In the genomic region with DNA sequence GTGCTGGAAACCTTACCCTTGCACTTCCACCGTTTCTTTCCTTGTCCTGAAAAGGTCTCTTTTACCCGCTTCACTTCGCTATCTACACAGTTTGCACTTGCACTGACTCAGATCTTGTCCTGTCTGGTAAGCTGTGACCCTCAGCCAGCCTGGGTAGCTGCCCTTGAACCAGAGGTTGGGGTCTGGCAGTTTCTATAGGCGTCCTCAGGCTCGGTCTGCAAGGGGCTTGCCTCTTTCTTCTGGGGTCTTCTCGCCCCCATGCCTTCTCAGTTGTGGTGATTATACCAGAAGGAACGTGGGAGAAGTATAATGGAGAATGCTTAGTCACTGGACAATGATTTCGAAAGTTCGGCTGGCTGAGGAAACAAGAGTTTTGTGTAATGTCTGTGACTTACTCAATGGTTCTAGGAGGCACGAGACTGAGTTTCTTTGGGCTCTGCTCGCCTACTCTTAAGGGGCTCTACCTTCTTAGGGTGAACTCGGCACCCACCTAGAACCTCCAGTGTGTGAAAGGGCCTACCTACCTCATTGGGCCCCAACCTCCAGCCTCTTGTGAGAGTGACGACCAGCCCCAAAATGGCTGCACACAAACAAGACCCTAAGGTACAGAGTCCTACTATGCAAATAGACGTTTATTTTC, we compare ENCODE assay signal across 8 cellular contexts. TPM values are rescaled to one million over a fixed set of nuclear protein-coding genes. Genes with fewer than 3 reads are reported as not detected.
DNase-seq lines count a peak whose midpoint lies in the region; ATAC-seq, FAIRE-seq and TF ChIP-seq lines count a peak whose summit lies in the region.

No MANE protein-coding gene starts in this region.

- H3K9ac ChIP-seq in neural cell (ENCODE audit: low read length) = peak overlapping the region; percentile 66

- H3K9me3 Mint-ChIP-seq in nephron progenitor cell = peaks cover 5% of the 10 kb centered on the region

- no peaks in the 10 kb centered on the region for H3K9me2 ChIP-seq in neural cell (ENCODE audit: insufficient read depth, low read length)

- TF ChIP-seq RAD21 in neural cell (conservative IDR thresholded peaks at IDR 0.05) = no peak

- H3K4me1 Mint-ChIP-seq in nephron progenitor cell = no peaks in the 10 kb centered on the region

- H3K4me3 ChIP-seq in WI38 (ENCODE audit: low read depth, low read length) (peak overlapping the region; percentile 71), neural cell (ENCODE audit: low read length) (peak overlapping the region; percentile 87)

- H3K4me3 Mint-ChIP-seq in nephron progenitor cell = no peak overlapping the region

- peak; percentile 13 for ATAC-seq in GM21619 (IDR thresholded peaks at IDR 0.05; ENCODE audit: unreplicated experiment)
- peak; percentile 57 for ATAC-seq in esophagus mucosa

- DNase-seq in GM04503 (ENCODE audit: low read depth) (peak; percentile 78), HTR-8/SVneo (ENCODE audit: insufficient read length, low spot score) (peak; percentile 19), SHP77 treated with DMSO at 0.1 percent for 48 hours (lab: John Stamatoyannopoulos, UW) (no peak), nephron progenitor cell (no peak)

- H3K79me2 ChIP-seq in neural cell (replicated peaks; ENCODE audit: insufficient read depth, low read length) = no peaks in the 10 kb centered on the region

- H3F3A ChIP-seq in neural cell (ENCODE audit: insufficient read depth, low read length, poor library complexity, severe bottlenecking) = no peaks in the 10 kb centered on the region

- H3K27ac ChIP-seq in neural cell (ENCODE audit: low read length) = no peak overlapping the region

- H4K20me1 ChIP-seq in neural cell (ENCODE audit: insufficient read depth) = no peaks in the 10 kb centered on the region

- H3K9me3 ChIP-seq in neural cell (ENCODE audit: low read length) = no peaks in the 10 kb centered on the region

- TF ChIP-seq EP300 in neural cell (conservative IDR thresholded peaks at IDR 0.05; ENCODE audit: poor library complexity, severe bottlenecking) = no peak

- no peaks in the 10 kb centered on the region for H3K36me3 Mint-ChIP-seq in nephron progenitor cell (ENCODE audit: low read depth)

- no peak for TF ChIP-seq CTCF in WI38 (IDR thresholded peaks at IDR 0.05; ENCODE audit: low read depth, low read length)
- TF ChIP-seq CTCF in neural cell (IDR thresholded peaks at IDR 0.05; ENCODE audit: poor library complexity, severe bottlenecking) = peak; percentile 24
- no peak for TF ChIP-seq CTCF in nephron progenitor cell (IDR thresholded peaks at IDR 0.05)

- FAIRE-seq in HTR-8/SVneo (lab: Jason Lieb, UNC) = no peak

- H3K27ac Mint-ChIP-seq in nephron progenitor cell = no peak overlapping the region

- H2AFZ ChIP-seq in neural cell (ENCODE audit: low read depth, low read length) = peak overlapping the region; percentile 75

- H3K4me2 ChIP-seq in neural cell (ENCODE audit: low read length) = peak overlapping the region; percentile 64

- H3K27me3 Mint-ChIP-seq in nephron progenitor cell (ENCODE audit: low read depth, poor library complexity) = peaks cover 8% of the 10 kb centered on the region

- H3K27me3 ChIP-seq in neural cell (ENCODE audit: insufficient read depth, low read depth, low read length) = peaks cover 7% of the 10 kb centered on the region

- no peaks in the 10 kb centered on the region for H3K36me3 ChIP-seq in neural cell (ENCODE audit: insufficient read depth, low read length)

TF ChIP-seq in neural cell, 6 proteins besides CTCF, POLR2A, EP300 and RAD21:
- TF ChIP-seq TAF1 (IDR thresholded peaks at IDR 0.05; ENCODE audit: low read depth) (no peak), POLR2AphosphoS5 (IDR thresholded peaks at IDR 0.05) (no peak), SMC3 (conservative IDR thresholded peaks at IDR 0.05; ENCODE audit: poor library complexity) (no peak), EZH2 (IDR thresholded peaks at IDR 0.05; ENCODE audit: borderline replicate concordance, insufficient read depth, low read length, poor library complexity, severe bottlenecking) (no peak), MXI1 (conservative IDR thresholded peaks at IDR 0.05; ENCODE audit: poor library complexity, severe bottlenecking) (no peak)
- TF ChIP-seq, protein P1, sequence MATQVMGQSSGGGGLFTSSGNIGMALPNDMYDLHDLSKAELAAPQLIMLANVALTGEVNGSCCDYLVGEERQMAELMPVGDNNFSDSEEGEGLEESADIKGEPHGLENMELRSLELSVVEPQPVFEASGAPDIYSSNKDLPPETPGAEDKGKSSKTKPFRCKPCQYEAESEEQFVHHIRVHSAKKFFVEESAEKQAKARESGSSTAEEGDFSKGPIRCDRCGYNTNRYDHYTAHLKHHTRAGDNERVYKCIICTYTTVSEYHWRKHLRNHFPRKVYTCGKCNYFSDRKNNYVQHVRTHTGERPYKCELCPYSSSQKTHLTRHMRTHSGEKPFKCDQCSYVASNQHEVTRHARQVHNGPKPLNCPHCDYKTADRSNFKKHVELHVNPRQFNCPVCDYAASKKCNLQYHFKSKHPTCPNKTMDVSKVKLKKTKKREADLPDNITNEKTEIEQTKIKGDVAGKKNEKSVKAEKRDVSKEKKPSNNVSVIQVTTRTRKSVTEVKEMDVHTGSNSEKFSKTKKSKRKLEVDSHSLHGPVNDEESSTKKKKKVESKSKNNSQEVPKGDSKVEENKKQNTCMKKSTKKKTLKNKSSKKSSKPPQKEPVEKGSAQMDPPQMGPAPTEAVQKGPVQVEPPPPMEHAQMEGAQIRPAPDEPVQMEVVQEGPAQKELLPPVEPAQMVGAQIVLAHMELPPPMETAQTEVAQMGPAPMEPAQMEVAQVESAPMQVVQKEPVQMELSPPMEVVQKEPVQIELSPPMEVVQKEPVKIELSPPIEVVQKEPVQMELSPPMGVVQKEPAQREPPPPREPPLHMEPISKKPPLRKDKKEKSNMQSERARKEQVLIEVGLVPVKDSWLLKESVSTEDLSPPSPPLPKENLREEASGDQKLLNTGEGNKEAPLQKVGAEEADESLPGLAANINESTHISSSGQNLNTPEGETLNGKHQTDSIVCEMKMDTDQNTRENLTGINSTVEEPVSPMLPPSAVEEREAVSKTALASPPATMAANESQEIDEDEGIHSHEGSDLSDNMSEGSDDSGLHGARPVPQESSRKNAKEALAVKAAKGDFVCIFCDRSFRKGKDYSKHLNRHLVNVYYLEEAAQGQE (IDR thresholded peaks at IDR 0.05; ENCODE audit: borderline replicate concordance) = no peak

RNA-seq across cellular contexts. Expression of a gene that starts 6.9 kb away (rescaled TPM):
- 51.0 TPM for total RNA-seq in esophagus mucosa
- 4.2 and 4.9 TPM in 2 replicates for polyA plus RNA-seq in neural cell
- polyA minus RNA-seq in neural cell = 10.2 and 14.4 TPM in 2 replicates

Comparison
In these comparisons a context has a peak if more than half of its experiments do, and no peak if none do; other contexts are left out.
1. DNase-seq: peak in GM04503 (single experiment) and HTR-8/SVneo (single experiment); none in SHP77 treated with DMSO at 0.1 percent for 48 hours (single experiment) and nephron progenitor cell (single experiment).